Comparison of ENCODE assay signal across 16 cellular contexts in genomic region chr7:13050703-13051102, GRCh38.
DNase-seq lines count a peak whose midpoint lies in the region; ATAC-seq and TF ChIP-seq lines count a peak whose summit lies in the region.
"Had no signal": no experiment of that assay in that cellular context is flagged by ENCODE, and none has a peak within 500 bp of the region (broad histone marks: within the 10 kb centered on the region; RNA-seq: fewer than 3 reads in every experiment).

No MANE protein-coding gene starts in this region.

- no peaks in the 10 kb centered on the region for H3K9me3 Mint-ChIP-seq in MCF 10A (ENCODE audit: unreplicated experiment)
- no peaks in the 10 kb centered on the region for H3K9me3 Mint-ChIP-seq in activated naive CD4-positive, alpha-beta T cell treated with anti-CD3 and anti-CD28 coated beads for 36 hours
- H3K9me3 Mint-ChIP-seq in CD4-positive, alpha-beta memory T cell, result no peaks in the 10 kb centered on the region
- H3K9me3 Mint-ChIP-seq: activated CD4-positive, alpha-beta T cell treated with anti-CD3 and anti-CD28 coated beads, Interleukin-2, amount 10 ng/mL, durations not matched to agents 24 days and 14 days; brain had no signal

- ATAC-seq in RWPE2 (ENCODE audit: low read depth) (peak; percentile 65; the same call in 2 of the 3 replicates), psoas muscle (no peak)
- ATAC-seq: GM12878 had no signal

- WGBS in psoas muscle, 3 donors, result 82 to 92% (median 84%) methylated on average over 2 of the region's 2 CpGs

- H3K4me2 ChIP-seq in fibroblast of lung (ENCODE audit: extremely low read depth, insufficient read depth, low read length), result peak overlapping the region; percentile 57

- H3K27ac ChIP-seq in breast epithelium, result no peak overlapping the region
- no peak overlapping the region for H3K27ac ChIP-seq in RWPE2 (ENCODE audit: poor library complexity, severe bottlenecking)
- peak overlapping the region; percentile 54 for H3K27ac ChIP-seq in fibroblast of lung (ENCODE audit: insufficient read depth, low read length)
- no peak overlapping the region for H3K27ac ChIP-seq in psoas muscle
- H3K27ac ChIP-seq in CD4-positive, alpha-beta memory T cell (ENCODE audit: low read depth, low read length), result no peak overlapping the region
- H3K27ac ChIP-seq: thyroid gland had no signal

- TF ChIP-seq CTCF in MCF 10A (IDR thresholded peaks at IDR 0.05; ENCODE audit: unreplicated experiment), result no peak
- TF ChIP-seq CTCF in breast epithelium (IDR thresholded peaks at IDR 0.05), result no peak
- no peak for TF ChIP-seq CTCF in RWPE2 (IDR thresholded peaks at IDR 0.05; ENCODE audit: poor library complexity, severe bottlenecking)
- no peak for TF ChIP-seq CTCF in fibroblast of lung (conservative IDR thresholded peaks at IDR 0.05 in 1 of 2, IDR thresholded peaks at IDR 0.05 in 1 of 2; ENCODE audit: low read depth in 1 of 2, low read length in 2 of 2)
- no peak for TF ChIP-seq CTCF in psoas muscle (IDR thresholded peaks at IDR 0.05)

- H3K36me3 ChIP-seq in breast epithelium (no peaks in the 10 kb centered on the region), RWPE2 (ENCODE audit: low read depth) (no peaks in the 10 kb centered on the region), fibroblast of lung (ENCODE audit: control insufficient read depth, insufficient read depth, low read length) (no peaks in the 10 kb centered on the region), psoas muscle (ENCODE audit: insufficient read depth in 1 of 2, low read depth in 1 of 2) (no peaks in the 10 kb centered on the region)
- H3K36me3 ChIP-seq in CD4-positive, alpha-beta memory T cell (ENCODE audit: insufficient read depth, low read length), result no peaks in the 10 kb centered on the region
- H3K36me3 ChIP-seq: thyroid gland had no signal

- no peak overlapping the region for H3K4me3 Mint-ChIP-seq in MCF 10A (ENCODE audit: unreplicated experiment)
- H3K4me3 Mint-ChIP-seq in activated naive CD4-positive, alpha-beta T cell treated with anti-CD3 and anti-CD28 coated beads for 36 hours, result no peak overlapping the region
- H3K4me3 Mint-ChIP-seq in CD4-positive, alpha-beta memory T cell, result no peak overlapping the region
- H3K4me3 Mint-ChIP-seq: activated CD4-positive, alpha-beta T cell treated with anti-CD3 and anti-CD28 coated beads, Interleukin-2, amount 10 ng/mL, durations not matched to agents 24 days and 14 days; brain had no signal

- POLR2A ChIA-PET in MCF 10A (lab: Yijun Ruan, JAX), result interaction anchor here (0.8 to 3.0 kb wide), 2 partner anchors 9 to 363 kb away, joined by 4 to 10 read pairs; partner anchors contain the start of gene ARL4A
- POLR2A ChIA-PET in CD4-positive, alpha-beta memory T cell (lab: Charles Lee; ENCODE audit: partially characterized antibody), result no interaction called here

- no TSS peak for BruUV-seq in MCF 10A (replicated peaks; lab: Mats Ljungman, UMichigan)

- no peaks in the 10 kb centered on the region for H3K79me2 ChIP-seq in fibroblast of lung (ENCODE audit: control insufficient read depth, insufficient read depth, low read length)

- CTCF ChIA-PET in MCF 10A (lab: Yijun Ruan, JAX), result no interaction called here
- CTCF ChIA-PET in activated naive CD4-positive, alpha-beta T cell treated with anti-CD3 and anti-CD28 coated beads for 36 hours (lab: Charles Lee), result no interaction called here
- CTCF ChIA-PET in CD4-positive, alpha-beta memory T cell (lab: Charles Lee; ENCODE audit: partially characterized antibody), result no interaction called here

- H3K4me3 ChIP-seq in breast epithelium (no peak overlapping the region), RWPE2 (ENCODE audit: severe bottlenecking) (no peak overlapping the region), fibroblast of lung (replicated peaks in 1 of 4; ENCODE audit: control extremely low read depth in 1 of 4, insufficient read depth in 1 of 4, low read depth in 3 of 4, low read length in 4 of 4) (no peak overlapping the region), psoas muscle (no peak overlapping the region)
- H3K4me3 ChIP-seq in CD4-positive, alpha-beta memory T cell (ENCODE audit: low read length in 2 of 2), result no peak overlapping the region
- H3K4me3 ChIP-seq: GM12878, lung, thyroid gland had no signal

- H3K4me1 ChIP-seq in breast epithelium (no peaks in the 10 kb centered on the region), RWPE2 (ENCODE audit: insufficient read depth, poor library complexity, severe bottlenecking) (peaks cover 8% of the 10 kb centered on the region), fibroblast of lung (ENCODE audit: control insufficient read depth, extremely low read depth, insufficient read depth, low read length) (peaks cover 5% of the 10 kb centered on the region), psoas muscle (no peaks in the 10 kb centered on the region)
- H3K4me1 ChIP-seq in CD4-positive, alpha-beta memory T cell (ENCODE audit: insufficient read depth, low read length), result no peaks in the 10 kb centered on the region
- H3K4me1 ChIP-seq: thyroid gland had no signal

- no peak for TF ChIP-seq POLR2A in breast epithelium (IDR thresholded peaks at IDR 0.05)

- no peaks in the 10 kb centered on the region for H4K20me1 ChIP-seq in fibroblast of lung (ENCODE audit: control insufficient read depth, extremely low read depth, insufficient read depth, low read length)

- no peak overlapping the region for H2AFZ ChIP-seq in fibroblast of lung (ENCODE audit: low read length)

- no peaks in the 10 kb centered on the region for H3K27me3 ChIP-seq in breast epithelium
- H3K27me3 ChIP-seq in RWPE2 (ENCODE audit: insufficient read depth, poor library complexity, severe bottlenecking), result no peaks in the 10 kb centered on the region
- no peaks in the 10 kb centered on the region for H3K27me3 ChIP-seq in fibroblast of lung (ENCODE audit: control insufficient read depth, insufficient read depth, low read length)
- no peaks in the 10 kb centered on the region for H3K27me3 ChIP-seq in psoas muscle (ENCODE audit: insufficient read depth in 3 of 3, low read length in 2 of 3)
- H3K27me3 ChIP-seq in CD4-positive, alpha-beta memory T cell (ENCODE audit: insufficient read depth, low read length), result no peaks in the 10 kb centered on the region
- H3K27me3 ChIP-seq: thyroid gland had no signal

- no peaks in the 10 kb centered on the region for H3K36me3 Mint-ChIP-seq in MCF 10A (ENCODE audit: insufficient read depth, unreplicated experiment)
- H3K36me3 Mint-ChIP-seq in activated naive CD4-positive, alpha-beta T cell treated with anti-CD3 and anti-CD28 coated beads for 36 hours (ENCODE audit: low read depth), result no peaks in the 10 kb centered on the region
- H3K36me3 Mint-ChIP-seq in CD4-positive, alpha-beta memory T cell, result no peaks in the 10 kb centered on the region
- H3K36me3 Mint-ChIP-seq: brain had no signal

- intact Hi-C loops in MCF 10A (cut with micrococcal nuclease) (no loop called here), breast epithelium (cut with DNase I; ENCODE audit: low total_unique reads) (no loop called here), cardiac septum (cut with DNase I) (no loop called here), psoas muscle (cut with DNase I) (no loop called here)
- intact Hi-C loops in activated naive CD4-positive, alpha-beta T cell treated with anti-CD3 and anti-CD28 coated beads for 36 hours (cut with micrococcal nuclease), result no loop called here
- intact Hi-C loops in CD4-positive, alpha-beta memory T cell (cut with micrococcal nuclease), result no loop called here

- no peaks in the 10 kb centered on the region for H3K9me3 ChIP-seq in breast epithelium
- no peaks in the 10 kb centered on the region for H3K9me3 ChIP-seq in RWPE2 (ENCODE audit: severe bottlenecking)
- H3K9me3 ChIP-seq in fibroblast of lung (ENCODE audit: control insufficient read depth, insufficient read depth, low read depth, low read length), result no peaks in the 10 kb centered on the region
- no peaks in the 10 kb centered on the region for H3K9me3 ChIP-seq in psoas muscle
- H3K9me3 ChIP-seq in CD4-positive, alpha-beta memory T cell (ENCODE audit: control insufficient read depth in 1 of 2, low read length in 2 of 2), result no peaks in the 10 kb centered on the region
- H3K9me3 ChIP-seq: thyroid gland had no signal

- DNase-seq in MCF 10A (ENCODE audit: unreplicated experiment), result peak; percentile 31
- DNase-seq in breast epithelium (ENCODE audit: low spot score in 2 of 2), result no peak
- no peak for DNase-seq in RWPE2 (ENCODE audit: low spot score)
- DNase-seq in fibroblast of lung (ENCODE audit: low read depth in 2 of 2), result peak; percentile 84 to 91
- no peak for DNase-seq in cardiac septum (ENCODE audit: low spot score)
- no peak for DNase-seq in psoas muscle
- DNase-seq in activated naive CD4-positive, alpha-beta T cell treated with anti-CD3 and anti-CD28 coated beads for 36 hours, result no peak
- no peak for DNase-seq in CD4-positive, alpha-beta memory T cell
- DNase-seq: activated CD4-positive, alpha-beta T cell treated with anti-CD3 and anti-CD28 coated beads, Interleukin-2, amount 10 ng/mL, durations not matched to agents 24 days and 14 days; DMS153; Karpas-422; occipital lobe; thyroid gland had no signal

- H3K4me1 Mint-ChIP-seq in MCF 10A (ENCODE audit: insufficient read depth, unreplicated experiment), result peaks cover 5% of the 10 kb centered on the region
- H3K4me1 Mint-ChIP-seq in activated naive CD4-positive, alpha-beta T cell treated with anti-CD3 and anti-CD28 coated beads for 36 hours (ENCODE audit: low read depth), result no peaks in the 10 kb centered on the region
- peaks cover 0 to 1% (median 0%) of the 10 kb centered on the region in 4 donors for H3K4me1 Mint-ChIP-seq in CD4-positive, alpha-beta memory T cell
- H3K4me1 Mint-ChIP-seq: activated CD4-positive, alpha-beta T cell treated with anti-CD3 and anti-CD28 coated beads, Interleukin-2, amount 10 ng/mL, durations not matched to agents 24 days and 14 days had no signal

- H3K27ac Mint-ChIP-seq in MCF 10A (ENCODE audit: low read depth, unreplicated experiment), result no peak overlapping the region
- H3K27ac Mint-ChIP-seq in activated naive CD4-positive, alpha-beta T cell treated with anti-CD3 and anti-CD28 coated beads for 36 hours, result no peak overlapping the region
- no peak overlapping the region for H3K27ac Mint-ChIP-seq in CD4-positive, alpha-beta memory T cell
- H3K27ac Mint-ChIP-seq: activated CD4-positive, alpha-beta T cell treated with anti-CD3 and anti-CD28 coated beads, Interleukin-2, amount 10 ng/mL, durations not matched to agents 24 days and 14 days; brain had no signal

- no peak overlapping the region for H3K9ac ChIP-seq in fibroblast of lung (ENCODE audit: insufficient read depth, low read length)

- H3K27me3 Mint-ChIP-seq in MCF 10A (ENCODE audit: insufficient read depth, unreplicated experiment), result no peaks in the 10 kb centered on the region
- H3K27me3 Mint-ChIP-seq in activated naive CD4-positive, alpha-beta T cell treated with anti-CD3 and anti-CD28 coated beads for 36 hours (ENCODE audit: low read depth), result peaks cover 1% of the 10 kb centered on the region
- H3K27me3 Mint-ChIP-seq in CD4-positive, alpha-beta memory T cell, result peaks cover 0 to 1% of the 10 kb centered on the region in 2 donors

Comparison
In these comparisons a context has a peak if more than half of its experiments do, and no peak if none do; other contexts are left out.
1. DNase-seq: peak in MCF 10A (single experiment) and fibroblast of lung (2 of 2); none in breast epithelium (0 of 2), RWPE2 (single experiment), cardiac septum (single experiment), psoas muscle (0 of 2), activated naive CD4-positive, alpha-beta T cell treated with anti-CD3 and anti-CD28 coated beads for 36 hours (single experiment) and CD4-positive, alpha-beta memory T cell (0 of 5).